ENCODE assay signal across 8 cellular contexts in the genomic region with DNA sequence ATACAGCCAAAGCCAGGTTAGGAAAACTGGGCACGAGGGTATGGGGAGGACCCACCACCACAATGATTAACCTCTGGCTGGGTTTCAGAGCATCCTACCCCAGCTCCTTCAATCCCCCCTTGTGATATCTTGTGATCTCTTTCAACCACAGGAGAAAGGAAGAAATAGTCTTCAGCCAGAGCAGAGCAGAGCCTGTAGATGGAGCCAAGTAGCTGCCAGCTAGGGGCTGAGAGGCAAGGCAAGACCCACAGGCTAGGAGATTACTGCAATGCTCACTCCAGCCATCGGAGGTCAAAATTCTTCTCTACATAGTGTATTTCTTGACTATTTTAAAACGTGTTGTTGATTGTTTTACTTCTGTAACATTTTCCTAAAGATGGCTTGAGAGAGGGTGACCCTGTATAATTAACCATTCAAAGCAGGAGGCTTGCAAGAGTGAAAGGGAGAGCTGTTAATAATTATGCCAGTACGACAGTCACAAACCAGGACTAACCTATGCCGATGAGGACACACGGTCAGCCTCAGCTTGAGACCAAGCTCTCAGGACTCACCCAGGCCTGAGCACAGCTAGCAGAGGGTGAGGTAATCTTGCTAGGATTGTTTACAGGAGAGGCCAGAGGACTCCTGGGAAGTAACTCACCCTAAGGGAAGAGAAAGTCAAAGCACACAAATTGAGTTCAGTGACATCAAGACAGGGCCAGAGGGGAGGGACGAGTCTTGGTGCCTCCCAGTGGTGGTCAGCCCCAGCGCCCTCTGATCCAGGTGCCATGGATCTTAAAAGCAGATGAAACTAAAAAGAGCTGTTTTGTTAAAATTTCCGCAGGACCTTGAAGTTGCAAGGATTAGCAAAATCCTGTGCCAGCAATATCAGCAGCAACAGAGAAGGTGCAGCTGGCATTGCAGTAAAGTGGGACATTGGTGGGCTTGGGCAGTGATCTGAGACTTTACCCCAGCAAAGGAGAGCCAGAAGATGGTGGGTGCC. TPM values are rescaled to one million over a fixed set of nuclear protein-coding genes. Genes with fewer than 3 reads are reported as not detected.
DNase-seq lines count a peak whose midpoint lies in the region; ATAC-seq and TF ChIP-seq lines count a peak whose summit lies in the region.

No MANE protein-coding gene starts in this region.

- H3K36me3 Mint-ChIP-seq in chondrocyte (ENCODE audit: low read depth): no peaks in the 10 kb centered on the region

- no peaks in the 10 kb centered on the region for H3K27me3 ChIP-seq in SJSA1 (replicated peaks)

- ATAC-seq in GM18858 (IDR thresholded peaks at IDR 0.05; ENCODE audit: unreplicated experiment): peak; percentile 51
- ATAC-seq in left lobe of liver: peak; percentile 68
- no peak for ATAC-seq in GM21576 (IDR thresholded peaks at IDR 0.05; ENCODE audit: unreplicated experiment)

- no peak overlapping the region for H3K4me3 Mint-ChIP-seq in chondrocyte (ENCODE audit: unreplicated experiment)

- peak overlapping the region; percentile 74 for H3K27ac Mint-ChIP-seq in chondrocyte (ENCODE audit: unreplicated experiment)

- DNase-seq in Ammon's horn (ENCODE audit: low spot score): peak; percentile 82
- peak; percentile 43 for DNase-seq in HuH-7 (ENCODE audit: low spot score)
- DNase-seq in SJSA1 (ENCODE audit: low read depth in 1 of 2, low spot score in 2 of 2): peak; percentile 15 to 48
- DNase-seq in chondrocyte (ENCODE audit: low spot score): no peak
- DNase-seq in left lobe of liver (ENCODE audit: low spot score): no peak
- peak; percentile 9 for DNase-seq in stimulated activated naive CD4-positive, alpha-beta T cell treated with Interleukin-2 at 50 U/mL for 16 hours (lab: John Stamatoyannopoulos, UW)

- no peak overlapping the region for H3K4me3 ChIP-seq in SJSA1

- H3K4me1 Mint-ChIP-seq in chondrocyte (ENCODE audit: low read depth): peaks cover 33% of the 10 kb centered on the region

- TF ChIP-seq CTCF in chondrocyte (IDR thresholded peaks at IDR 0.05): peak; percentile 80

- H3K27ac ChIP-seq in SJSA1: no peak overlapping the region

- no peaks in the 10 kb centered on the region for H3K9me3 Mint-ChIP-seq in chondrocyte (ENCODE audit: low read depth)

- no peaks in the 10 kb centered on the region; the same call in 1 of the 2 replicates for H3K4me1 ChIP-seq in SJSA1 (replicated peaks)

- no peaks in the 10 kb centered on the region for H3K36me3 ChIP-seq in SJSA1

- no peaks in the 10 kb centered on the region for H3K27me3 Mint-ChIP-seq in chondrocyte (ENCODE audit: low read depth)

- no peaks in the 10 kb centered on the region for H3K9me3 ChIP-seq in SJSA1 (replicated peaks)

RNA-seq across cellular contexts. Expression of a gene that starts 29.8 kb away (rescaled TPM):
- 152 and 162 TPM in 2 replicates for total RNA-seq in SJSA1 (2014; rRNA removed; shearing (Covaris generic))
- 5.3 to 10.4 TPM (median 8.9 TPM) in 3 replicates for total RNA-seq in chondrocyte
- total RNA-seq in left lobe of liver: 0.58 TPM

Comparison
In these comparisons a context has a peak if more than half of its experiments do, and no peak if none do; other contexts are left out.
1. DNase-seq: peak in Ammon's horn (single experiment), HuH-7 (single experiment), SJSA1 (2 of 2) and stimulated activated naive CD4-positive, alpha-beta T cell treated with Interleukin-2 at 50 U/mL for 16 hours (single experiment); none in chondrocyte (single experiment) and left lobe of liver (single experiment).
2. RNA of a gene that starts 29.8 kb away (total RNA-seq): 152 to 162 TPM in SJSA1; 5.3 to 10.4 TPM in chondrocyte and 0.58 TPM in left lobe of liver (single experiment); every median in the first group is over 10 times any median in the second.